Comparison of ENCODE assay signal across 14 cellular contexts in the genomic region with DNA sequence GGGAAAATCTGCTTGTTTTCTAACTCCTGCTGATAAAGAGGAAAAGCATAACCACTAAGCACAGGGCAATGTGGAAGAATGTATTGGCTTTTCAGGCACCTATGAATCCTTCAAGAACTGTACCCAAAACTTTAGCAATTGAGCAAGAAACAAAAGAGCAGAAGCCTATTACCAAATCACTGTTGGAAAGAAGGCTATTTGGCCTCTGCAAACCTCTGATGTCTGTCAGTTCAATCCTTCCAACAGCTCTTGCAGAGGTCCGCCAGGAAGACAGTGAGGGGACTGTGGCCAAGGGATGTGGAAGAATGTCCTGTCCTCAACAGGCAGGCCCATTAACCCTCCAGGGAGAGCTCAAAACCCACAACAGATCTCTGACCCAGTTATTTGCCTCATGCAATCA.
DNase-seq lines count a peak whose midpoint lies in the region; ATAC-seq and TF ChIP-seq lines count a peak whose summit lies in the region.
"Had no signal": no experiment of that assay in that cellular context is flagged by ENCODE, and none has a peak within 500 bp of the region (broad histone marks: within the 10 kb centered on the region; RNA-seq: fewer than 3 reads in every experiment).

No MANE protein-coding gene starts in this region.

- DNase-seq in astrocyte of the hippocampus (ENCODE audit: low read depth, low spot score) (peak; percentile 12), neural progenitor cell (ENCODE audit: low spot score) (no peak), tibial artery (peak; percentile 73 to 77), AG08395 (ENCODE audit: low spot score) (no peak), kidney tubule cell (ENCODE audit: low spot score) (no peak)
- no peak for DNase-seq in stimulated activated naive CD8-positive, alpha-beta T cell treated with anti-CD3 and anti-CD28 coated beads, Interleukin-15, Interleukin-2, amounts not matched to agents 100 U/mL and 50 U/mL, for 24 hours
- DNase-seq: Karpas-422, MM.1S, NCI-H1105, NCI-H345 had no signal

- peak overlapping the region; percentile 1 for H2AFZ ChIP-seq in neural progenitor cell (replicated peaks)

- intact Hi-C loops in tibial artery (cut with DNase I; ENCODE audit: low total_unique reads) = no loop called here

- peaks cover 0 to 10% (median 0%) of the 10 kb centered on the region in 3 donors for H3K4me1 ChIP-seq in gastroesophageal sphincter
- H3K4me1 ChIP-seq in neural progenitor cell = peaks cover 5% of the 10 kb centered on the region
- peaks cover 0 to 15% (median 12%) of the 10 kb centered on the region in 4 donors for H3K4me1 ChIP-seq in tibial artery
- H3K4me1 ChIP-seq: HAP-1 had no signal

- no peak for TF ChIP-seq CTCF in gastroesophageal sphincter (IDR thresholded peaks at IDR 0.05)
- TF ChIP-seq CTCF in neural progenitor cell (IDR thresholded peaks at IDR 0.05) = no peak
- TF ChIP-seq CTCF in tibial artery (IDR thresholded peaks at IDR 0.05) = no peak

- H3K9me3 ChIP-seq in gastroesophageal sphincter = no peaks in the 10 kb centered on the region
- no peaks in the 10 kb centered on the region for H3K9me3 ChIP-seq in neural progenitor cell (ENCODE audit: low read depth)
- H3K9me3 ChIP-seq in tibial artery = no peaks in the 10 kb centered on the region
- H3K9me3 ChIP-seq: BLaER1 treated with 17β-estradiol and CSF1 and Interleukin-3, amounts not matched to agents 10 nM and 100 nM; HAP-1 had no signal

- H4K20me1 ChIP-seq in neural progenitor cell (ENCODE audit: low read depth) = no peaks in the 10 kb centered on the region
- H4K20me1 ChIP-seq: BLaER1 treated with 17β-estradiol and CSF1 and Interleukin-3, amounts not matched to agents 10 nM and 100 nM had no signal

- H3K4me1 Mint-ChIP-seq in neural progenitor cell = peaks cover 42% of the 10 kb centered on the region

- no peak for TF ChIP-seq POLR2A in gastroesophageal sphincter (IDR thresholded peaks at IDR 0.05)

- no peaks in the 10 kb centered on the region for H3K9me3 Mint-ChIP-seq in neural progenitor cell

- TF ChIP-seq EP300 in gastroesophageal sphincter (IDR thresholded peaks at IDR 0.05) = no peak

- H3K27ac ChIP-seq in gastroesophageal sphincter (peak overlapping the region in 1 of 4 donors; percentile 26), neural progenitor cell (no peak overlapping the region), tibial artery (no peak overlapping the region)
- H3K27ac ChIP-seq: BLaER1 treated with 17β-estradiol and CSF1 and Interleukin-3, amounts not matched to agents 10 nM and 100 nM; RWPE1 had no signal

- no peak overlapping the region for H3K4me3 Mint-ChIP-seq in neural progenitor cell

- H3K4me3 ChIP-seq in gastroesophageal sphincter (no peak overlapping the region), neural progenitor cell (no peak overlapping the region), tibial artery (no peak overlapping the region)
- H3K4me3 ChIP-seq: BLaER1 treated with 17β-estradiol and CSF1 and Interleukin-3, amounts not matched to agents 10 nM and 100 nM; HAP-1 had no signal

- H3K27me3 ChIP-seq in gastroesophageal sphincter (no peaks in the 10 kb centered on the region), neural progenitor cell (no peaks in the 10 kb centered on the region), tibial artery (no peaks in the 10 kb centered on the region)
- H3K27me3 ChIP-seq: BLaER1 treated with 17β-estradiol and CSF1 and Interleukin-3, amounts not matched to agents 10 nM and 100 nM had no signal

- no peak overlapping the region for H3K4me2 ChIP-seq in neural progenitor cell
- H3K4me2 ChIP-seq: BLaER1 treated with 17β-estradiol and CSF1 and Interleukin-3, amounts not matched to agents 10 nM and 100 nM had no signal

- no peak overlapping the region for H3K9ac ChIP-seq in neural progenitor cell
- H3K9ac ChIP-seq: BLaER1 treated with 17β-estradiol and CSF1 and Interleukin-3, amounts not matched to agents 10 nM and 100 nM had no signal

- H3K79me2 ChIP-seq in neural progenitor cell (ENCODE audit: low read depth) = no peaks in the 10 kb centered on the region

- H3F3A ChIP-seq in neural progenitor cell (ENCODE audit: low read depth) = no peaks in the 10 kb centered on the region

- no peak overlapping the region for H3K27ac Mint-ChIP-seq in neural progenitor cell

- no peaks in the 10 kb centered on the region for H3K36me3 ChIP-seq in gastroesophageal sphincter
- no peaks in the 10 kb centered on the region for H3K36me3 ChIP-seq in neural progenitor cell
- no peaks in the 10 kb centered on the region for H3K36me3 ChIP-seq in tibial artery
- H3K36me3 ChIP-seq: BLaER1 treated with 17β-estradiol and CSF1 and Interleukin-3, amounts not matched to agents 10 nM and 100 nM; HAP-1 had no signal

- WGBS in gastroesophageal sphincter (ENCODE audit: low coverage in 1 of 2), 2 donors = no CpG with 5 or more reads among the region's 1 CpG

- peak; percentile 90 for ATAC-seq in gastroesophageal sphincter
- no peak for ATAC-seq in stimulated activated naive CD8-positive, alpha-beta T cell treated with anti-CD3 and anti-CD28 coated beads, Interleukin-15, Interleukin-2, amounts not matched to agents 100 U/mL and 50 U/mL, for 24 hours

- peaks cover 7% of the 10 kb centered on the region for H3K27me3 Mint-ChIP-seq in neural progenitor cell (ENCODE audit: insufficient read depth, low read depth)

- H3K36me3 Mint-ChIP-seq in neural progenitor cell = no peaks in the 10 kb centered on the region

Comparison
In these comparisons a context has a peak if more than half of its experiments do, and no peak if none do; other contexts are left out.
1. DNase-seq: peak in astrocyte of the hippocampus (single experiment) and tibial artery (2 of 2); none in neural progenitor cell (single experiment), AG08395 (single experiment), stimulated activated naive CD8-positive, alpha-beta T cell treated with anti-CD3 and anti-CD28 coated beads, Interleukin-15, Interleukin-2, amounts not matched to agents 100 U/mL and 50 U/mL, for 24 hours (single experiment) and kidney tubule cell (single experiment).